Comparison of ENCODE assay signal across 36 cellular contexts in the genomic region with DNA sequence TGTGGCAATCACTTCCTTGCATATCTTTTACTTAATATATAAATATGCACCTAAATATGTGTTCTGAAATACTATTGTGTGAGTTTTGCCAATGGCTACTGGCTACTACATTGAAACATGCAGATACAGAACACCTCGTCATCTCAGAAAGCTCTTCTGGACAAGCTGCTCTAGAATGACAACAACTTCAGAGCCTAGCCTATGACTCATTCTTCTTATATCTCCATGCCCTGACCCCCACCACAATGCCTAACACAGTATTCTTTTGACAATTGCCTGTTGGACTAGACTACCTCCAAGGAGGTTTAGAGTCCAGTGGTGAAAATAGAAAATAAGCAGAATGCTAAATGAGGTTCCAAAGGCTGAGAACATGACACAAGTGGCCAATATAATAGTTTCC. TPM values are rescaled to one million over a fixed set of nuclear protein-coding genes. Genes with fewer than 3 reads are reported as not detected.
DNase-seq lines count a peak whose midpoint lies in the region; ATAC-seq, FAIRE-seq and TF ChIP-seq lines count a peak whose summit lies in the region.
"Had no signal": no experiment of that assay in that cellular context is flagged by ENCODE, and none has a peak within 500 bp of the region (broad histone marks: within the 10 kb centered on the region; RNA-seq: fewer than 3 reads in every experiment).

No MANE protein-coding gene starts in this region.

- no peaks in the 10 kb centered on the region for H3K4me1 Mint-ChIP-seq in nephron progenitor cell
- H3K4me1 Mint-ChIP-seq: activated naive CD8-positive, alpha-beta T cell treated with anti-CD3 and anti-CD28 coated beads, Interleukin-2, amount 50 U/mL, for 24 hours; naive thymus-derived CD4-positive, alpha-beta T cell; stimulated activated naive CD8-positive, alpha-beta T cell treated with anti-CD3 and anti-CD28 coated beads, Interleukin-15, amount 100 ng/mL, for 72 hours had no signal

- peaks cover 5% of the 10 kb centered on the region for H3K9me3 Mint-ChIP-seq in nephron progenitor cell
- H3K9me3 Mint-ChIP-seq: activated CD4-positive, alpha-beta memory T cell treated with anti-CD3 and anti-CD28 coated beads for 36 hours; activated naive CD8-positive, alpha-beta T cell treated with anti-CD3 and anti-CD28 coated beads, Interleukin-2, amount 50 U/mL, for 24 hours had no signal

- no peak overlapping the region for H3K27ac Mint-ChIP-seq in nephron progenitor cell
- H3K27ac Mint-ChIP-seq: activated CD4-positive, alpha-beta memory T cell treated with anti-CD3 and anti-CD28 coated beads for 36 hours; activated naive CD8-positive, alpha-beta T cell treated with anti-CD3 and anti-CD28 coated beads, Interleukin-2, amount 50 U/mL, for 24 hours; naive thymus-derived CD4-positive, alpha-beta T cell; progenitor cell of endocrine pancreas; stimulated activated naive CD8-positive, alpha-beta T cell treated with anti-CD3 and anti-CD28 coated beads, Interleukin-15, amount 100 ng/mL, for 72 hours had no signal

- no peak for FAIRE-seq in urothelium cell line (lab: Jason Lieb, UNC)
- FAIRE-seq: HTR-8/SVneo had no signal

- TF ChIP-seq CTCF in hepatocyte (IDR thresholded peaks at IDR 0.05; ENCODE audit: poor library complexity) (no peak), gastrocnemius medialis (IDR thresholded peaks at IDR 0.05 in 4 of 5, conservative IDR thresholded peaks at IDR 0.05 in 1 of 5) (no peak), nephron progenitor cell (IDR thresholded peaks at IDR 0.05) (no peak)

- peaks cover 2% of the 10 kb centered on the region for H3K4me1 ChIP-seq in hepatocyte (ENCODE audit: insufficient read depth)
- peaks cover 0 to 5% of the 10 kb centered on the region in 2 donors for H3K4me1 ChIP-seq in gastrocnemius medialis
- H3K4me1 ChIP-seq: right lobe of liver had no signal

- no peaks in the 10 kb centered on the region for H4K20me1 ChIP-seq in hepatocyte (ENCODE audit: insufficient read depth, poor library complexity, severe bottlenecking)

- H3K9me2 ChIP-seq in hepatocyte (replicated peaks; ENCODE audit: insufficient read depth): no peaks in the 10 kb centered on the region

- H3K36me3 ChIP-seq in hepatocyte (replicated peaks; ENCODE audit: insufficient read depth, low read depth) (no peaks in the 10 kb centered on the region), gastrocnemius medialis (no peaks in the 10 kb centered on the region)
- H3K36me3 ChIP-seq: MG63, right lobe of liver, transverse colon had no signal

- no peak for ATAC-seq in gastrocnemius medialis
- no peak for ATAC-seq in HG03460 (IDR thresholded peaks at IDR 0.05; ENCODE audit: unreplicated experiment)
- ATAC-seq: activated CD4-positive, CD25-positive, alpha-beta regulatory T cell treated with anti-CD3 and anti-CD28 coated beads, Interleukin-2, amount 50 U/mL, for 24 hours; activated naive CD8-positive, alpha-beta T cell treated with anti-CD3 and anti-CD28 coated beads, Interleukin-2, amount 50 U/mL, for 24 hours; naive thymus-derived CD4-positive, alpha-beta T cell; PC-3; right lobe of liver; stimulated activated naive CD8-positive, alpha-beta T cell treated with anti-CD3 and anti-CD28 coated beads, Interleukin-15, amount 100 ng/mL, for 72 hours had no signal

- no peaks in the 10 kb centered on the region for H3K79me2 ChIP-seq in hepatocyte

- H3K27ac ChIP-seq in hepatocyte: no peak overlapping the region
- H3K27ac ChIP-seq in gastrocnemius medialis: no peak overlapping the region
- H3K27ac ChIP-seq: 22Rv1, epithelial cell of prostate, right lobe of liver, transverse colon had no signal

- H2AFZ ChIP-seq in hepatocyte: no peak overlapping the region

- intact Hi-C loops in gastrocnemius medialis (cut with DNase I; ENCODE audit: low total_unique reads): no loop called here

- 83% methylated on average over 1 of the region's 1 CpG for WGBS in hepatocyte (ENCODE audit: low lambda C conversion rate, missing lambda C conversion rate)

- H3K4me3 ChIP-seq in hepatocyte: no peak overlapping the region
- H3K4me3 ChIP-seq in gastrocnemius medialis: no peak overlapping the region
- H3K4me3 ChIP-seq: MG63, right lobe of liver, transverse colon had no signal

- peaks cover 5% of the 10 kb centered on the region for H3K27me3 Mint-ChIP-seq in nephron progenitor cell (ENCODE audit: low read depth, poor library complexity)
- H3K27me3 Mint-ChIP-seq: progenitor cell of endocrine pancreas had no signal

- in situ Hi-C loops in gastrocnemius medialis (cut with MboI; ENCODE audit: low sequenced_read_pairs in 4 of 4): no loop called here

- H3K9me3 ChIP-seq in hepatocyte (ENCODE audit: low read depth): no peaks in the 10 kb centered on the region
- no peaks in the 10 kb centered on the region for H3K9me3 ChIP-seq in gastrocnemius medialis
- H3K9me3 ChIP-seq: MG63, right lobe of liver, transverse colon had no signal

- H3K36me3 Mint-ChIP-seq in nephron progenitor cell (ENCODE audit: low read depth): no peaks in the 10 kb centered on the region
- H3K36me3 Mint-ChIP-seq: activated CD4-positive, alpha-beta memory T cell treated with anti-CD3 and anti-CD28 coated beads for 36 hours; brain had no signal

- H3K4me3 Mint-ChIP-seq in nephron progenitor cell: no peak overlapping the region
- H3K4me3 Mint-ChIP-seq: activated CD4-positive, alpha-beta memory T cell treated with anti-CD3 and anti-CD28 coated beads for 36 hours; activated naive CD8-positive, alpha-beta T cell treated with anti-CD3 and anti-CD28 coated beads, Interleukin-2, amount 50 U/mL, for 24 hours; brain; naive thymus-derived CD4-positive, alpha-beta T cell; stimulated activated naive CD8-positive, alpha-beta T cell treated with anti-CD3 and anti-CD28 coated beads, Interleukin-15, amount 100 ng/mL, for 72 hours had no signal

- no peak for TF ChIP-seq POLR2A in gastrocnemius medialis (IDR thresholded peaks at IDR 0.05)

- peak overlapping the region; percentile 36 for H3K4me2 ChIP-seq in hepatocyte

- H3K27me3 ChIP-seq in hepatocyte (no peaks in the 10 kb centered on the region), gastrocnemius medialis (no peaks in the 10 kb centered on the region)
- H3K27me3 ChIP-seq: MG63, right lobe of liver, transverse colon had no signal

- DNase-seq in DMS53 (lab: John Stamatoyannopoulos, UW) (peak; percentile 33), DMS53 treated with DMSO at 0.1 percent for 48 hours (lab: John Stamatoyannopoulos, UW; ENCODE audit: unreplicated experiment) (no peak), astrocyte of the hippocampus (ENCODE audit: low read depth, low spot score) (peak; percentile 6), hepatocyte (ENCODE audit: low spot score) (no peak), urothelium cell line (ENCODE audit: low spot score) (peak; percentile 23), gastrocnemius medialis (no peak), nephron progenitor cell (no peak)
- DNase-seq: activated CD4-positive, alpha-beta memory T cell treated with anti-CD3 and anti-CD28 coated beads for 36 hours; activated CD8-positive, alpha-beta memory T cell treated with anti-CD3 and anti-CD28 coated beads, Interleukin-2, amount 50 U/mL, for 4 hours; activated naive CD4-positive, alpha-beta T cell; activated naive CD8-positive, alpha-beta T cell treated with anti-CD3 and anti-CD28 coated beads, Interleukin-2, amount 50 U/mL, for 24 hours; GF-D8; glutamatergic neuron; islet precursor cell; left ventricle myocardium superior; MG63; midbrain; naive thymus-derived CD4-positive, alpha-beta T cell; NCI-H1105; NCI-H187 treated with DMSO at 0.1 percent for 48 hours; NK-92 treated with Interleukin-12 subunit alpha and Interleukin-12 subunit beta, amount 100 ng/mL, for 24 hours; nucleus accumbens; PC-3; right lobe of liver; stimulated activated CD4-positive, alpha-beta T cell treated with anti-CD3 and anti-CD28 coated beads, Interleukin-12 subunit alpha, Interleukin-12 subunit beta, amount 100 ng/mL, for 4 hours; stimulated activated CD4-positive, alpha-beta T cell treated with anti-CD3 and anti-CD28 coated beads, Interleukin-2, amount 100 ng/mL, for 48 hours; stimulated activated naive CD8-positive, alpha-beta T cell treated with anti-CD3 and anti-CD28 coated beads, Interleukin-15, amount 100 ng/mL, for 72 hours; T-helper 2 cell; transverse colon had no signal

RNA-seq across cellular contexts. Expression of a gene that starts 17.6 kb away (rescaled TPM):
- total RNA-seq in hepatocyte: not detected in 2 replicates
- polyA plus RNA-seq in hepatocyte: not detected in 2 replicates
- under 1 TPM in 1 of 4 donors, not detected in 3; 0.11 TPM for total RNA-seq in gastrocnemius medialis
- total RNA-seq: activated CD4-positive, alpha-beta memory T cell treated with anti-CD3 and anti-CD28 coated beads for 36 hours; left ventricle myocardium superior; naive thymus-derived CD4-positive, alpha-beta T cell; PC-3; progenitor cell of endocrine pancreas; right lobe of liver; transverse colon had no signal
- polyA plus RNA-seq: naive thymus-derived CD4-positive, alpha-beta T cell had no signal

RNA-seq across cellular contexts. Expression of a gene that starts 24.1 kb away (rescaled TPM):
- total RNA-seq in hepatocyte: not detected in 2 replicates
- 0.17 TPM in 1 of 2 replicates, not detected in the other for polyA plus RNA-seq in hepatocyte
- not detected for total RNA-seq in gastrocnemius medialis
- total RNA-seq: activated CD4-positive, alpha-beta memory T cell treated with anti-CD3 and anti-CD28 coated beads for 36 hours; left ventricle myocardium superior; naive thymus-derived CD4-positive, alpha-beta T cell; progenitor cell of endocrine pancreas; right lobe of liver; transverse colon had no signal
- polyA plus RNA-seq: naive thymus-derived CD4-positive, alpha-beta T cell had no signal

Comparison
In these comparisons a context has a peak if more than half of its experiments do, and no peak if none do; other contexts are left out.
1. DNase-seq: peak in DMS53 (single experiment), astrocyte of the hippocampus (single experiment) and urothelium cell line (single experiment); none in DMS53 treated with DMSO at 0.1 percent for 48 hours (single experiment), hepatocyte (single experiment), gastrocnemius medialis (0 of 2) and nephron progenitor cell (single experiment).